Comparison of ENCODE assay signal across 1 cellular context in the genomic region with DNA sequence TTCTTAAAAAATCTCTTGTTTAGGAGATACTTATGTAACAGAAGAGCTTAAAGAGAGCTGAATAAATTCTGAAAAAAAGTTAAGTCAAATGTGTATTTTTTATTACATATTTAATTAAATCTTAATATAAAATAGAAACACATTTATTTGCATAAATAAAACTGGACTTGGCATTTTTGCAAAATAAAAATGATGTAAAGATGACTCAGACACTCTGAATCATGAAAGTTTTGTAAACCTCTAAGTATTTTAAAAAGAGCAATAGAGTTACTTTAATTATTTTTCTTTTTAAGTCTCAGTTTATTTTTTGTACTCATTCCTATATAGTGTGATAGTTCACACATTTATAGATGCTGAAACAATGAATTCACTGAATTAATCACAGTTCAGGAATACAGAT.
TF ChIP-seq lines count a peak whose summit lies in the region.

No MANE protein-coding gene starts in this region.

TF ChIP-seq in IMR-90, 13 proteins besides CTCF, POLR2A, EP300 and RAD21:
- TF ChIP-seq RCOR1 (IDR thresholded peaks at IDR 0.05; ENCODE audit: insufficient replicate concordance, low read length) (no peak), SMC3 (IDR thresholded peaks at IDR 0.05; ENCODE audit: low read depth, low read length) (no peak), CHD1 (IDR thresholded peaks at IDR 0.05; ENCODE audit: low read depth, low read length) (no peak), MAFK (IDR thresholded peaks at IDR 0.05; ENCODE audit: low read depth, low read length) (no peak), BHLHE40 (IDR thresholded peaks at IDR 0.05; ENCODE audit: low read depth, low read length) (no peak)
- TF ChIP-seq, protein P1, sequence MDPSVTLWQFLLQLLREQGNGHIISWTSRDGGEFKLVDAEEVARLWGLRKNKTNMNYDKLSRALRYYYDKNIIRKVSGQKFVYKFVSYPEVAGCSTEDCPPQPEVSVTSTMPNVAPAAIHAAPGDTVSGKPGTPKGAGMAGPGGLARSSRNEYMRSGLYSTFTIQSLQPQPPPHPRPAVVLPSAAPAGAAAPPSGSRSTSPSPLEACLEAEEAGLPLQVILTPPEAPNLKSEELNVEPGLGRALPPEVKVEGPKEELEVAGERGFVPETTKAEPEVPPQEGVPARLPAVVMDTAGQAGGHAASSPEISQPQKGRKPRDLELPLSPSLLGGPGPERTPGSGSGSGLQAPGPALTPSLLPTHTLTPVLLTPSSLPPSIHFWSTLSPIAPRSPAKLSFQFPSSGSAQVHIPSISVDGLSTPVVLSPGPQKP (IDR thresholded peaks at IDR 0.05; ENCODE audit: borderline replicate concordance, low read depth, low read length): no peak
- TF ChIP-seq, protein P2, sequence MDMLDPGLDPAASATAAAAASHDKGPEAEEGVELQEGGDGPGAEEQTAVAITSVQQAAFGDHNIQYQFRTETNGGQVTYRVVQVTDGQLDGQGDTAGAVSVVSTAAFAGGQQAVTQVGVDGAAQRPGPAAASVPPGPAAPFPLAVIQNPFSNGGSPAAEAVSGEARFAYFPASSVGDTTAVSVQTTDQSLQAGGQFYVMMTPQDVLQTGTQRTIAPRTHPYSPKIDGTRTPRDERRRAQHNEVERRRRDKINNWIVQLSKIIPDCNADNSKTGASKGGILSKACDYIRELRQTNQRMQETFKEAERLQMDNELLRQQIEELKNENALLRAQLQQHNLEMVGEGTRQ (IDR thresholded peaks at IDR 0.05; ENCODE audit: low read depth, low read length): no peak
